1 cellular context compared by ENCODE assay signal in the genomic region with DNA sequence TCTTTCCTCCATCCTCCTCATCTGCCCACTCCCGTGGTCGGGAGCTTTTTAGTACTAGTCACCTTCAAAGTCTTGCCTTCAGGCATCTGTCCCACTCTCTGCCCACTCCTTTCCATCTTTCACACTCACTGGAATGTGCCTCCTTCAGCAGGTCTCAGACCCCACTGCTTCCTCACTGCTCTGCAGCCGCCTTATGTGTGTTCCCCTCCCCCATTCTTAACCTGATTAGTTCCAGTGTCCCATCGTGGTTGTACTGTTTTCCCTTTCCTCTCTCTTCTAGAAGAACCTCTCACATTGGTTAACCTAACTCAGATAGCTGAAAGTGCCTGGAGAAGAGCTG.
TF ChIP-seq lines count a peak whose summit lies in the region.

No MANE protein-coding gene starts in this region.

TF ChIP-seq in IMR-90, 13 proteins besides CTCF, POLR2A, EP300 and RAD21:
- TF ChIP-seq SMC3 (IDR thresholded peaks at IDR 0.05; ENCODE audit: low read depth, low read length): no peak
- no peak for TF ChIP-seq MAZ (IDR thresholded peaks at IDR 0.05; ENCODE audit: borderline replicate concordance, low read depth, low read length)
- no peak for TF ChIP-seq MAFK (IDR thresholded peaks at IDR 0.05; ENCODE audit: low read depth, low read length)
- TF ChIP-seq RCOR1 (IDR thresholded peaks at IDR 0.05; ENCODE audit: insufficient replicate concordance, low read length): no peak
- no peak for TF ChIP-seq NFE2L2 (IDR thresholded peaks at IDR 0.05; ENCODE audit: low read depth, low read length)
- no peak for TF ChIP-seq FOS (IDR thresholded peaks at IDR 0.05; ENCODE audit: low read depth, low read length)
- TF ChIP-seq CEBPB (IDR thresholded peaks at IDR 0.05; ENCODE audit: low read depth, low read length): no peak
- no peak for TF ChIP-seq BHLHE40 (IDR thresholded peaks at IDR 0.05; ENCODE audit: low read depth, low read length)
- no peak for TF ChIP-seq MXI1 (IDR thresholded peaks at IDR 0.05; ENCODE audit: borderline replicate concordance, low read depth, low read length)
- no peak for TF ChIP-seq CHD1 (IDR thresholded peaks at IDR 0.05; ENCODE audit: low read depth, low read length)
- TF ChIP-seq USF2 (IDR thresholded peaks at IDR 0.05; ENCODE audit: low read depth, low read length): no peak
- TF ChIP-seq, protein P1, sequence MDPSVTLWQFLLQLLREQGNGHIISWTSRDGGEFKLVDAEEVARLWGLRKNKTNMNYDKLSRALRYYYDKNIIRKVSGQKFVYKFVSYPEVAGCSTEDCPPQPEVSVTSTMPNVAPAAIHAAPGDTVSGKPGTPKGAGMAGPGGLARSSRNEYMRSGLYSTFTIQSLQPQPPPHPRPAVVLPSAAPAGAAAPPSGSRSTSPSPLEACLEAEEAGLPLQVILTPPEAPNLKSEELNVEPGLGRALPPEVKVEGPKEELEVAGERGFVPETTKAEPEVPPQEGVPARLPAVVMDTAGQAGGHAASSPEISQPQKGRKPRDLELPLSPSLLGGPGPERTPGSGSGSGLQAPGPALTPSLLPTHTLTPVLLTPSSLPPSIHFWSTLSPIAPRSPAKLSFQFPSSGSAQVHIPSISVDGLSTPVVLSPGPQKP (IDR thresholded peaks at IDR 0.05; ENCODE audit: borderline replicate concordance, low read depth, low read length): no peak
- no peak for TF ChIP-seq RFX5 (IDR thresholded peaks at IDR 0.05; ENCODE audit: low read depth, low read length)
